9 cellular contexts compared by ENCODE assay signal in the genomic region with DNA sequence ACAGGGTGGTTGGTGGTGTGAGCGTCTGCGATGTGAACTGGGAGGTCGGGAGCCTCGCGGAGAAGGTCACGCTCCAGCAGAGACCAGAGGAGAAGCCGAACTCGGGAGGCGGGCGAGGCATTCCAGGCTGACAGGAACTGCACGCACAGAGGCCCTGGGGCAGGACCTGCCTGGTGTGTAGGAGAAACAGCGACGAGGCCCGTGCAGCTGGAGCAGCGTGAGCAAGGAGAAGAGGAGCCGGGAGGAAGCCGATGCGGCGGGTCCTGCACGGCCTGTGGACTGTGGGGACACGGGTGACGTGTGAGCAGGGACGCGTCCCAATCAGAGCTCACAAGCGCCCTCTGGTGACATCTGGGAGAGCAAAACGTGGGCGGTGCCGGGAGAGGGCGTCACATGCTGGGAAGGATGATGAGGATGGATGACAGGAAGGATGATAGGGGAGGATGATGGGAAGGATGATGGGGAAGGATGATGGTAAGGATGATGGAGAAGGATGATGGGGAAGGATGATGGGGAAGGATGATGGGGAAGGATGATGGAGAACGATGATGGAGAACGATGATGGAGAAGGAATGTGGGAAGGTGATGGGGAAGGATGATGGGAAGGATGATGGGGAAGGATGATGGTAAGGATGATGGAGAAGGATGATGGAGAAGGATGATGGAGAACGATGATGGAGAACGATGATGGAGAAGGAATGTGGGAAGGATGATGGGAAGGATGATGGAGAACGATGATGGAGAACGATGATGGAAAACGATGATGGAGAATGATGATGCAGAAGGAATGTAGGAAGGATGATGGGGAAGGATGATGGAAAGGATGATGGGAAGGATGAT. TPM values are rescaled to one million over a fixed set of nuclear protein-coding genes. Genes with fewer than 3 reads are reported as not detected.
DNase-seq lines count a peak whose midpoint lies in the region; ATAC-seq, FAIRE-seq and TF ChIP-seq lines count a peak whose summit lies in the region.
"Had no signal": no experiment of that assay in that cellular context is flagged by ENCODE, and none has a peak within 500 bp of the region (broad histone marks: within the 10 kb centered on the region; RNA-seq: fewer than 3 reads in every experiment).

No MANE protein-coding gene starts in this region.

- no peaks in the 10 kb centered on the region for H3K9me1 ChIP-seq in endothelial cell of umbilical vein (replicated peaks; ENCODE audit: control insufficient read depth, extremely low read depth, insufficient read depth, low read length)

- CTCF ChIA-PET in activated CD4-positive, alpha-beta memory T cell treated with anti-CD3 and anti-CD28 coated beads, Interleukin-2, amount 10 ng/mL, durations not matched to agents 7 days and 5 days (lab: Charles Lee): no interaction called here
- CTCF ChIA-PET in endothelial cell of umbilical vein (lab: Charles Lee): interaction anchor here (0.6 to 2.0 kb wide), 12 partner anchors 15 to 254 kb away, joined by 3 to 10 read pairs (median 3); partner anchors contain the start of gene TPGS1

- H3K4me1 Mint-ChIP-seq in activated CD4-positive, alpha-beta memory T cell treated with anti-CD3 and anti-CD28 coated beads, Interleukin-2, amount 10 ng/mL, durations not matched to agents 7 days and 5 days: peaks cover 8% of the 10 kb centered on the region

- peak overlapping the region; percentile 58 for H3K27ac Mint-ChIP-seq in activated CD4-positive, alpha-beta memory T cell treated with anti-CD3 and anti-CD28 coated beads, Interleukin-2, amount 10 ng/mL, durations not matched to agents 7 days and 5 days

- peaks cover 21% of the 10 kb centered on the region for H3K36me3 Mint-ChIP-seq in activated CD4-positive, alpha-beta memory T cell treated with anti-CD3 and anti-CD28 coated beads, Interleukin-2, amount 10 ng/mL, durations not matched to agents 7 days and 5 days (ENCODE audit: low read depth)

- H3K4me2 ChIP-seq in endothelial cell of umbilical vein (ENCODE audit: insufficient read depth, low read length): no peak overlapping the region

- no peak overlapping the region for H3K4me3 ChIP-seq in endothelial cell of umbilical vein (replicated peaks in 1 of 3; ENCODE audit: insufficient read depth in 1 of 3, low read depth in 1 of 3, low read length in 3 of 3)
- H3K4me3 ChIP-seq in mucosa of descending colon: no peak overlapping the region

- POLR2A ChIA-PET in activated CD4-positive, alpha-beta memory T cell treated with anti-CD3 and anti-CD28 coated beads, Interleukin-2, amount 10 ng/mL, durations not matched to agents 7 days and 5 days (lab: Charles Lee): no interaction called here
- POLR2A ChIA-PET in endothelial cell of umbilical vein (lab: Charles Lee): no interaction called here

- intact Hi-C loops in endothelial cell of umbilical vein (cut with micrococcal nuclease) (loop anchor here (10.0 kb wide), 1 partner anchor 95 kb away; no protein-coding TSS in a partner anchor), mucosa of descending colon (cut with DNase I, micrococcal nuclease) (no loop called here)

- H4K20me1 ChIP-seq in endothelial cell of umbilical vein (replicated peaks; ENCODE audit: control insufficient read depth, extremely low read depth, insufficient read depth, low read length): no peaks in the 10 kb centered on the region

- TF ChIP-seq POLR2A in endothelial cell of umbilical vein (IDR thresholded peaks at IDR 0.05; ENCODE audit: low read depth, low read length): no peak

- dilution Hi-C loops in endothelial cell of umbilical vein (cut with MboI; ENCODE audit: extremely low pct_ligation_motif_present, low sequenced_read_pairs): no loop called here

- no peak overlapping the region for H3K27ac ChIP-seq in C4-2B
- no peak overlapping the region for H3K27ac ChIP-seq in endothelial cell of umbilical vein (ENCODE audit: insufficient read depth, low read depth, low read length)
- peak overlapping the region; percentile 84 for H3K27ac ChIP-seq in temporal lobe (ENCODE audit: low read depth, low read length)

- DNase-seq in LHCN-M2 (ENCODE audit: low read depth) (peak; percentile 29), endothelial cell of umbilical vein (ENCODE audit: low read depth, low spot score) (peak; percentile 55), mucosa of descending colon (peak in 2 of 3 donors; percentile 80 to 85), germinal center (ENCODE audit: low spot score) (no peak)
- peak; percentile 36 for DNase-seq in activated CD4-positive, alpha-beta memory T cell treated with anti-CD3 and anti-CD28 coated beads, Interleukin-2, amount 10 ng/mL, durations not matched to agents 7 days and 5 days

- no peaks in the 10 kb centered on the region for H3K36me3 ChIP-seq in endothelial cell of umbilical vein (ENCODE audit: control insufficient read depth in 2 of 2, extremely low read depth in 1 of 2, insufficient read depth in 2 of 2, low read length in 2 of 2)
- H3K36me3 ChIP-seq in mucosa of descending colon (ENCODE audit: low read depth): no peaks in the 10 kb centered on the region

- no peaks in the 10 kb centered on the region for H3K79me2 ChIP-seq in endothelial cell of umbilical vein (ENCODE audit: control insufficient read depth, insufficient read depth, low read length)

- H3K27me3 ChIP-seq in endothelial cell of umbilical vein (ENCODE audit: control insufficient read depth in 2 of 2, insufficient read depth in 2 of 2, low read length in 2 of 2): no peaks in the 10 kb centered on the region

- H3K9me3 ChIP-seq in endothelial cell of umbilical vein (replicated peaks; ENCODE audit: control insufficient read depth, insufficient read depth, low read length) (peaks cover 6% of the 10 kb centered on the region), mucosa of descending colon (no peaks in the 10 kb centered on the region)

- no TSS peak for BruUV-seq in endothelial cell of umbilical vein (replicated peaks; lab: Mats Ljungman, UMichigan)

- H3K9ac ChIP-seq in endothelial cell of umbilical vein (replicated peaks; ENCODE audit: extremely low read depth, insufficient read depth, low read length): no peak overlapping the region

- H2AFZ ChIP-seq in endothelial cell of umbilical vein (ENCODE audit: low read depth, low read length): peak overlapping the region; percentile 46

- peaks cover 25% of the 10 kb centered on the region for H3K9me3 Mint-ChIP-seq in activated CD4-positive, alpha-beta memory T cell treated with anti-CD3 and anti-CD28 coated beads, Interleukin-2, amount 10 ng/mL, durations not matched to agents 7 days and 5 days

- peak; percentile 79 for ATAC-seq in mucosa of descending colon
- ATAC-seq in HG03520 (IDR thresholded peaks at IDR 0.05; ENCODE audit: unreplicated experiment): no peak

- H3K4me1 ChIP-seq in endothelial cell of umbilical vein (ENCODE audit: control insufficient read depth, extremely low read depth, insufficient read depth, low read length) (no peaks in the 10 kb centered on the region), mucosa of descending colon (ENCODE audit: low read depth) (no peaks in the 10 kb centered on the region)

- TF ChIP-seq CTCF in C4-2B (conservative IDR thresholded peaks at IDR 0.05): peak; percentile 82
- peak; percentile 35 to 62 for TF ChIP-seq CTCF in endothelial cell of umbilical vein (IDR thresholded peaks at IDR 0.05; ENCODE audit: extremely low read depth in 1 of 2, insufficient read depth in 1 of 2, low read depth in 1 of 2, low read length in 2 of 2)
- TF ChIP-seq CTCF in mucosa of descending colon (IDR thresholded peaks at IDR 0.05): peak; percentile 22

- H3K27me3 Mint-ChIP-seq in activated CD4-positive, alpha-beta memory T cell treated with anti-CD3 and anti-CD28 coated beads, Interleukin-2, amount 10 ng/mL, durations not matched to agents 7 days and 5 days: no peaks in the 10 kb centered on the region

- peak; percentile 72 for FAIRE-seq in endothelial cell of umbilical vein (lab: Jason Lieb, UNC)

- H3K4me3 Mint-ChIP-seq in activated CD4-positive, alpha-beta memory T cell treated with anti-CD3 and anti-CD28 coated beads, Interleukin-2, amount 10 ng/mL, durations not matched to agents 7 days and 5 days: peak overlapping the region; percentile 49

RNA-seq across cellular contexts. Expression of gene MADCAM1, which starts 16.1 kb away (rescaled TPM):
- 0.19 and 0.23 TPM in 2 replicates for total RNA-seq in LHCN-M2 (2014; rRNA removed)
- polyA plus RNA-seq in LHCN-M2 (2012): 0.49 TPM
- under 1 TPM; 0.78 to 0.81 TPM for total RNA-seq in activated CD4-positive, alpha-beta memory T cell treated with anti-CD3 and anti-CD28 coated beads, Interleukin-2, amount 10 ng/mL, durations not matched to agents 7 days and 5 days
- 0.31 and 0.44 TPM in 2 replicates for total RNA-seq in endothelial cell of umbilical vein
- polyA plus RNA-seq in endothelial cell of umbilical vein: 0.06 and 0.07 TPM in 2 replicates
- 0.03 and 0.04 TPM in 2 replicates for polyA plus RNA-seq in endothelial cell of umbilical vein (2011; cell fraction: cytosol; rRNA removed)
- 0.13 and 0.15 TPM in 2 replicates for polyA plus RNA-seq in endothelial cell of umbilical vein (2011; cell fraction: nucleus; rRNA removed)
- 0.11 TPM in 1 of 2 replicates, not detected in the other for polyA plus RNA-seq in endothelial cell of umbilical vein (2012)
- not detected in 2 replicates for polyA minus RNA-seq in endothelial cell of umbilical vein
- polyA minus RNA-seq in endothelial cell of umbilical vein (2011; cell fraction: cytosol; rRNA and poly(A)+ RNA removed): not detected
- polyA minus RNA-seq in endothelial cell of umbilical vein (2011; cell fraction: nucleus; rRNA and poly(A)+ RNA removed): not detected in 2 replicates
- total RNA-seq in mucosa of descending colon: 1 to 10 TPM; 2.3 to 4.3 (median 4.1) TPM
- total RNA-seq in temporal lobe: 0.74 TPM
- total RNA-seq: mononuclear cell had no signal

RNA-seq across cellular contexts. Expression of gene SHC2, which starts 19.4 kb away (rescaled TPM):
- total RNA-seq in LHCN-M2 (2014; rRNA removed): 0.32 and 0.57 TPM in 2 replicates
- polyA plus RNA-seq in LHCN-M2 (2012): 1.2 TPM
- not detected for total RNA-seq in activated CD4-positive, alpha-beta memory T cell treated with anti-CD3 and anti-CD28 coated beads, Interleukin-2, amount 10 ng/mL, durations not matched to agents 7 days and 5 days
- 4.2 and 7.5 TPM in 2 replicates for total RNA-seq in endothelial cell of umbilical vein
- polyA plus RNA-seq in endothelial cell of umbilical vein: 11.8 and 16.8 TPM in 2 replicates
- 2.1 and 5.3 TPM in 2 replicates for polyA plus RNA-seq in endothelial cell of umbilical vein (2011; cell fraction: cytosol; rRNA removed)
- 28.4 and 54.0 TPM in 2 replicates for polyA plus RNA-seq in endothelial cell of umbilical vein (2011; cell fraction: nucleus; rRNA removed)
- polyA plus RNA-seq in endothelial cell of umbilical vein (2012): 10.5 and 26.0 TPM in 2 replicates
- 8.2 and 9.6 TPM in 2 replicates for polyA minus RNA-seq in endothelial cell of umbilical vein
- not detected for polyA minus RNA-seq in endothelial cell of umbilical vein (2011; cell fraction: cytosol; rRNA and poly(A)+ RNA removed)
- polyA minus RNA-seq in endothelial cell of umbilical vein (2011; cell fraction: nucleus; rRNA and poly(A)+ RNA removed): 3.1 and 6.7 TPM in 2 replicates
- 10 to 100 TPM in 1 of 3 donors, 1 to 10 TPM in 2; 5.3 to 39.3 (median 6.0) TPM for total RNA-seq in mucosa of descending colon
- total RNA-seq in temporal lobe: 8.9 TPM

RNA-seq across cellular contexts. Expression of gene TPGS1, which starts 27.1 kb away (rescaled TPM):
- total RNA-seq in LHCN-M2 (2014; rRNA removed): 84.8 and 85.9 TPM in 2 replicates
- polyA plus RNA-seq in LHCN-M2 (2012): 19.2 TPM
- total RNA-seq in activated CD4-positive, alpha-beta memory T cell treated with anti-CD3 and anti-CD28 coated beads, Interleukin-2, amount 10 ng/mL, durations not matched to agents 7 days and 5 days: 10 to 100 TPM; 22.9 to 24.0 TPM
- total RNA-seq in endothelial cell of umbilical vein: 24.0 and 24.7 TPM in 2 replicates
- 20.9 and 24.2 TPM in 2 replicates for polyA plus RNA-seq in endothelial cell of umbilical vein
- polyA plus RNA-seq in endothelial cell of umbilical vein (2011; cell fraction: cytosol; rRNA removed): 2.5 and 8.3 TPM in 2 replicates
- polyA plus RNA-seq in endothelial cell of umbilical vein (2011; cell fraction: nucleus; rRNA removed): 3.7 and 4.1 TPM in 2 replicates
- 3.2 and 7.4 TPM in 2 replicates for polyA plus RNA-seq in endothelial cell of umbilical vein (2012)
- 2.7 and 3.2 TPM in 2 replicates for polyA minus RNA-seq in endothelial cell of umbilical vein
- polyA minus RNA-seq in endothelial cell of umbilical vein (2011; cell fraction: cytosol; rRNA and poly(A)+ RNA removed): 10.3 TPM
- 2.0 and 4.9 TPM in 2 replicates for polyA minus RNA-seq in endothelial cell of umbilical vein (2011; cell fraction: nucleus; rRNA and poly(A)+ RNA removed)
- total RNA-seq in mucosa of descending colon: 10 to 100 TPM; 15.5 to 20.6 (median 16.0) TPM
- 12.8 TPM for total RNA-seq in temporal lobe

RNA-seq across cellular contexts. Expression of gene CDC34, which starts 51.3 kb away (rescaled TPM):
- 64.6 and 69.6 TPM in 2 replicates for total RNA-seq in LHCN-M2 (2014; rRNA removed)
- polyA plus RNA-seq in LHCN-M2 (2012): 71.4 TPM
- total RNA-seq in activated CD4-positive, alpha-beta memory T cell treated with anti-CD3 and anti-CD28 coated beads, Interleukin-2, amount 10 ng/mL, durations not matched to agents 7 days and 5 days: 10 to 100 TPM; 50.3 to 50.4 TPM
- total RNA-seq in endothelial cell of umbilical vein: 92.9 and 93.2 TPM in 2 replicates
- polyA plus RNA-seq in endothelial cell of umbilical vein: 90.4 and 101 TPM in 2 replicates
- 56.6 and 83.2 TPM in 2 replicates for polyA plus RNA-seq in endothelial cell of umbilical vein (2011; cell fraction: cytosol; rRNA removed)
- 47.0 and 48.3 TPM in 2 replicates for polyA plus RNA-seq in endothelial cell of umbilical vein (2011; cell fraction: nucleus; rRNA removed)
- 52.7 and 77.2 TPM in 2 replicates for polyA plus RNA-seq in endothelial cell of umbilical vein (2012)
- 36.6 and 42.9 TPM in 2 replicates for polyA minus RNA-seq in endothelial cell of umbilical vein
- 46.1 TPM for polyA minus RNA-seq in endothelial cell of umbilical vein (2011; cell fraction: cytosol; rRNA and poly(A)+ RNA removed)
- polyA minus RNA-seq in endothelial cell of umbilical vein (2011; cell fraction: nucleus; rRNA and poly(A)+ RNA removed): 12.1 and 26.2 TPM in 2 replicates
- total RNA-seq in mucosa of descending colon: 10 to 100 TPM; 64.6 to 78.0 (median 71.2) TPM
- 36.4 TPM for total RNA-seq in temporal lobe

Comparison
In these comparisons a context has a peak if more than half of its experiments do, and no peak if none do; other contexts are left out.
1. CTCF ChIP-seq: peak in every context shown above with its lines; median percentile 82 in C4-2B; 48 in endothelial cell of umbilical vein; 22 in mucosa of descending colon.